16 cellular contexts compared by ENCODE assay signal in genomic region chr15:73599934-73600333, GRCh38. TPM values are rescaled to one million over a fixed set of nuclear protein-coding genes. Genes with fewer than 3 reads are reported as not detected.
DNase-seq lines count a peak whose midpoint lies in the region; ATAC-seq and TF ChIP-seq lines count a peak whose summit lies in the region.
"Had no signal": no experiment of that assay in that cellular context is flagged by ENCODE, and none has a peak within 500 bp of the region (broad histone marks: within the 10 kb centered on the region; RNA-seq: fewer than 3 reads in every experiment).

No MANE protein-coding gene starts in this region.

- H4K8ac ChIP-seq in IMR-90 (ENCODE audit: low read depth in 2 of 2, low read length in 2 of 2) = no peak overlapping the region

- CTCF ChIA-PET in IMR-90 (lab: Yijun Ruan, JAX) = no interaction called here

- H3K79me1 ChIP-seq in IMR-90 (ENCODE audit: low read depth in 1 of 2, low read length in 2 of 2) = peaks cover 32 to 94% of the 10 kb centered on the region in 2 experiments

- in situ Hi-C loops in Caki2 (cut with HindIII; ENCODE audit: low pct_unique_long_range_greater_than_20kb, low sequenced_read_pairs) (no loop called here), IMR-90 (cut with MboI; ENCODE audit: low sequenced_read_pairs) (no loop called here)

- BruUV-seq in IMR-90 (replicated peaks; lab: Mats Ljungman, UMichigan) = no TSS peak

- TF ChIP-seq CTCF in IMR-90 (conservative IDR thresholded peaks at IDR 0.05; ENCODE audit: low read depth, low read length) (no peak), chondrocyte (IDR thresholded peaks at IDR 0.05) (no peak), mucosa of descending colon (IDR thresholded peaks at IDR 0.05) (no peak), right atrium auricular region (IDR thresholded peaks at IDR 0.05) (no peak)

- no peak overlapping the region for H3K4ac ChIP-seq in IMR-90 (ENCODE audit: low read depth, low read length)

- H2AK5ac ChIP-seq in IMR-90 (ENCODE audit: low read depth, low read length) = no peak overlapping the region

- intact Hi-C loops in IMR-90 (cut with micrococcal nuclease) (loop anchor here (2.0 kb wide), 1 partner anchor 33 kb away; the partner anchor contains the start of gene NPTN), mucosa of descending colon (cut with DNase I, micrococcal nuclease) (no loop called here)

- H3K36me3 ChIP-seq in IMR-90 (ENCODE audit: control insufficient read depth, insufficient read depth, low read length) = no peaks in the 10 kb centered on the region; the same call in none of the 2 replicates
- no peaks in the 10 kb centered on the region for H3K36me3 ChIP-seq in mucosa of descending colon (ENCODE audit: low read depth)
- no peaks in the 10 kb centered on the region for H3K36me3 ChIP-seq in right atrium auricular region
- H3K36me3 ChIP-seq: colonic mucosa, Peyer's patch had no signal

- no peak overlapping the region for H3K4me3 Mint-ChIP-seq in chondrocyte (ENCODE audit: unreplicated experiment)
- no peak overlapping the region for H3K4me3 Mint-ChIP-seq in stimulated activated naive CD8-positive, alpha-beta T cell treated with anti-CD3 and anti-CD28 coated beads, Interleukin-15, amount 100 ng/mL, for 72 hours
- H3K4me3 Mint-ChIP-seq: activated CD8-positive, alpha-beta T cell treated with anti-CD3 and anti-CD28 coated beads, Interleukin-2, amount 10 ng/mL, durations not matched to agents 7 days and 5 days; activated naive CD4-positive, alpha-beta T cell treated with anti-CD3 and anti-CD28 coated beads, Interleukin-2, amount 10 ng/mL, durations not matched to agents 7 days and 5 days had no signal

- H3K36me3 Mint-ChIP-seq in chondrocyte (ENCODE audit: low read depth) = peaks cover 2% of the 10 kb centered on the region

- H4K20me1 ChIP-seq in IMR-90 (ENCODE audit: insufficient read depth, low read length) = peaks cover 94% of the 10 kb centered on the region

- H3K9me3 Mint-ChIP-seq in chondrocyte (ENCODE audit: low read depth) = no peaks in the 10 kb centered on the region
- H3K9me3 Mint-ChIP-seq in stimulated activated naive CD8-positive, alpha-beta T cell treated with anti-CD3 and anti-CD28 coated beads, Interleukin-15, amount 100 ng/mL, for 72 hours = no peaks in the 10 kb centered on the region
- H3K9me3 Mint-ChIP-seq: activated naive CD4-positive, alpha-beta T cell treated with anti-CD3 and anti-CD28 coated beads, Interleukin-2, amount 10 ng/mL, durations not matched to agents 7 days and 5 days had no signal

- H2BK5ac ChIP-seq in IMR-90 (ENCODE audit: low read depth, low read length, poor library complexity, severe bottlenecking) = no peak overlapping the region

- H2BK120ac ChIP-seq in IMR-90 (ENCODE audit: low read depth, low read length) = no peak overlapping the region

- H3K23ac ChIP-seq in IMR-90 (ENCODE audit: low read depth, low read length) = no peak overlapping the region

- H3K9ac ChIP-seq in IMR-90 (ENCODE audit: low read depth, low read length) = no peak overlapping the region
- H3K9ac ChIP-seq: BLaER1 had no signal

- H3K27me3 ChIP-seq in IMR-90 (ENCODE audit: control insufficient read depth, insufficient read depth, low read length) = no peaks in the 10 kb centered on the region
- H3K27me3 ChIP-seq in right atrium auricular region = no peaks in the 10 kb centered on the region
- H3K27me3 ChIP-seq: BLaER1, colonic mucosa, neutrophil, Peyer's patch had no signal

- no peak overlapping the region for H4K91ac ChIP-seq in IMR-90 (ENCODE audit: insufficient read depth, low read depth, low read length)

- H3K9me1 ChIP-seq in IMR-90 (ENCODE audit: insufficient read depth, low read length) = peaks cover 37% of the 10 kb centered on the region

- H3K27ac ChIP-seq in IMR-90 (ENCODE audit: insufficient read depth, low read length) = no peak overlapping the region
- peak overlapping the region in 1 of 2 donors; percentile 79 for H3K27ac ChIP-seq in right atrium auricular region
- H3K27ac ChIP-seq: BLaER1, colonic mucosa, neutrophil had no signal

- no peak overlapping the region for H4K5ac ChIP-seq in IMR-90 (ENCODE audit: low read depth, low read length)

- no peak for ATAC-seq in IMR-90 (ENCODE audit: low read depth)
- peak; percentile 64 for ATAC-seq in mucosa of descending colon
- ATAC-seq in stimulated activated naive CD8-positive, alpha-beta T cell treated with anti-CD3 and anti-CD28 coated beads, Interleukin-15, amount 100 ng/mL, for 72 hours = no peak
- ATAC-seq: activated CD8-positive, alpha-beta T cell treated with anti-CD3 and anti-CD28 coated beads, Interleukin-2, amount 10 ng/mL, durations not matched to agents 7 days and 5 days had no signal

- H3K4me3 ChIP-seq in IMR-90 (ENCODE audit: insufficient read depth, low read depth, low read length) (no peak overlapping the region), mucosa of descending colon (no peak overlapping the region), right atrium auricular region (no peak overlapping the region)
- H3K4me3 ChIP-seq: BLaER1, colonic mucosa, Peyer's patch had no signal

- H3K9me3 ChIP-seq in IMR-90 (ENCODE audit: control insufficient read depth, insufficient read depth, low read length) (no peaks in the 10 kb centered on the region), mucosa of descending colon (no peaks in the 10 kb centered on the region), right atrium auricular region (no peaks in the 10 kb centered on the region)
- H3K9me3 ChIP-seq: BLaER1, colonic mucosa, neutrophil, Peyer's patch had no signal

- no peak for TF ChIP-seq RAD21 in IMR-90 (IDR thresholded peaks at IDR 0.05; ENCODE audit: low read length)

- H3K27me3 Mint-ChIP-seq in chondrocyte (ENCODE audit: low read depth) = no peaks in the 10 kb centered on the region
- no peaks in the 10 kb centered on the region for H3K27me3 Mint-ChIP-seq in stimulated activated naive CD8-positive, alpha-beta T cell treated with anti-CD3 and anti-CD28 coated beads, Interleukin-15, amount 100 ng/mL, for 72 hours
- H3K27me3 Mint-ChIP-seq: activated naive CD4-positive, alpha-beta T cell treated with anti-CD3 and anti-CD28 coated beads, Interleukin-2, amount 10 ng/mL, durations not matched to agents 7 days and 5 days had no signal

- peak; percentile 37 for DNase-seq in Caki2 (ENCODE audit: low read depth)
- peak; percentile 45 for DNase-seq in IMR-90
- DNase-seq in chondrocyte (ENCODE audit: low spot score) = no peak
- no peak for DNase-seq in mucosa of descending colon
- DNase-seq in occipital lobe (lab: John Stamatoyannopoulos, UW) = no peak
- DNase-seq in stimulated activated naive CD8-positive, alpha-beta T cell treated with anti-CD3 and anti-CD28 coated beads, Interleukin-15, amount 100 ng/mL, for 72 hours = no peak
- no peak for DNase-seq in NAMALWA (ENCODE audit: low spot score)
- DNase-seq in right atrium auricular region (ENCODE audit: low spot score) = no peak
- DNase-seq: activated CD8-positive, alpha-beta T cell treated with anti-CD3 and anti-CD28 coated beads, Interleukin-2, amount 10 ng/mL, durations not matched to agents 7 days and 5 days; activated naive CD4-positive, alpha-beta T cell treated with anti-CD3 and anti-CD28 coated beads, Interleukin-2, amount 10 ng/mL, durations not matched to agents 7 days and 5 days; colonic mucosa; NCI-H2171; T1000 had no signal

- no peak overlapping the region for H3K56ac ChIP-seq in IMR-90 (ENCODE audit: extremely low read depth, insufficient read depth, low read length)

- H3K14ac ChIP-seq in IMR-90 (replicated peaks; ENCODE audit: low read depth, low read length) = no peak overlapping the region

- H3K4me1 ChIP-seq in IMR-90 (ENCODE audit: control insufficient read depth, insufficient read depth, low read length) = peaks cover 31% of the 10 kb centered on the region
- H3K4me1 ChIP-seq in mucosa of descending colon (ENCODE audit: low read depth) = peaks cover 34% of the 10 kb centered on the region
- H3K4me1 ChIP-seq in right atrium auricular region = peaks cover 0 to 91% of the 10 kb centered on the region in 2 donors

- H2AK9ac ChIP-seq in IMR-90 (replicated peaks; ENCODE audit: low read depth, low read length, poor library complexity) = no peak overlapping the region

- H2BK15ac ChIP-seq in IMR-90 (ENCODE audit: low read depth, low read length) = no peak overlapping the region

- peak overlapping the region; percentile 82 for H3K27ac Mint-ChIP-seq in chondrocyte (ENCODE audit: unreplicated experiment)
- H3K27ac Mint-ChIP-seq in stimulated activated naive CD8-positive, alpha-beta T cell treated with anti-CD3 and anti-CD28 coated beads, Interleukin-15, amount 100 ng/mL, for 72 hours = no peak overlapping the region
- H3K27ac Mint-ChIP-seq: activated CD8-positive, alpha-beta T cell treated with anti-CD3 and anti-CD28 coated beads, Interleukin-2, amount 10 ng/mL, durations not matched to agents 7 days and 5 days; activated naive CD4-positive, alpha-beta T cell treated with anti-CD3 and anti-CD28 coated beads, Interleukin-2, amount 10 ng/mL, durations not matched to agents 7 days and 5 days had no signal

- H2BK20ac ChIP-seq in IMR-90 (ENCODE audit: low read depth, low read length) = no peak overlapping the region

- POLR2A ChIA-PET in IMR-90 (lab: Charles Lee; ENCODE audit: unreplicated experiment) = no interaction called here

- H3K4me2 ChIP-seq in IMR-90 (ENCODE audit: low read depth, low read length) = no peak overlapping the region
- H3K4me2 ChIP-seq: BLaER1 had no signal

- H2AFZ ChIP-seq in IMR-90 (replicated peaks; ENCODE audit: low read length, poor library complexity) = no peak overlapping the region

- dilution Hi-C loops in IMR-90 (cut with HindIII; ENCODE audit: low sequenced_read_pairs, unreplicated experiment) = no loop called here

- no peak overlapping the region for H3K18ac ChIP-seq in IMR-90 (ENCODE audit: low read depth, low read length)

- H3K4me1 Mint-ChIP-seq in chondrocyte (ENCODE audit: low read depth) = peaks cover 62% of the 10 kb centered on the region
- H3K4me1 Mint-ChIP-seq in stimulated activated naive CD8-positive, alpha-beta T cell treated with anti-CD3 and anti-CD28 coated beads, Interleukin-15, amount 100 ng/mL, for 72 hours = peaks cover 23% of the 10 kb centered on the region

- WGBS in IMR-90 (ENCODE audit: extremely low coverage in 2 of 2, insufficient read length in 1 of 2), 2 experiments = no CpG with 5 or more reads among the region's 1 CpG

- no peak for TF ChIP-seq POLR2A in IMR-90 (IDR thresholded peaks at IDR 0.05; ENCODE audit: low read depth, low read length)

TF ChIP-seq in IMR-90, 13 proteins besides CTCF, POLR2A, EP300 and RAD21 (continues in another document):
- no peak for TF ChIP-seq CEBPB (IDR thresholded peaks at IDR 0.05; ENCODE audit: low read depth, low read length)
- 0 out of 2 replicates have a peak, but pooled peaks have one; percentile 2 for TF ChIP-seq MAFK (IDR thresholded peaks at IDR 0.05; ENCODE audit: low read depth, low read length)
- 0 out of 2 replicates have a peak, but pooled peaks have one; percentile 16 for TF ChIP-seq BHLHE40 (IDR thresholded peaks at IDR 0.05; ENCODE audit: low read depth, low read length)

RNA-seq across cellular contexts. Expression of gene NPTN, which starts 33.3 kb away (rescaled TPM):
- total RNA-seq in Caki2 (2014; rRNA removed; shearing (Covaris generic); ENCODE audit: low replicate concordance) = 103 and 130 TPM in 2 replicates
- 150 and 171 TPM in 2 replicates for total RNA-seq in IMR-90 (2012; rRNA removed)
- 268 and 329 TPM in 2 replicates for polyA plus RNA-seq in IMR-90 (2012; rRNA removed)
- 181 and 182 TPM in 2 replicates for polyA plus RNA-seq in IMR-90 (2012; cell fraction: cytosol; rRNA removed)
- polyA plus RNA-seq in IMR-90 (2012; cell fraction: nucleus; rRNA removed; ENCODE audit: low replicate concordance) = 77.6 and 177 TPM in 2 replicates
- total RNA-seq in chondrocyte = 232 to 256 TPM (median 252 TPM) in 3 replicates
- total RNA-seq in mucosa of descending colon = 100 to 1,000 TPM; 157 to 200 (median 168) TPM
- 86.1 TPM for total RNA-seq in occipital lobe
- total RNA-seq in right atrium auricular region = 100 to 1,000 TPM; 186 to 225 TPM

Comparison
In these comparisons a context has a peak if more than half of its experiments do, and no peak if none do; other contexts are left out.
1. DNase-seq: peak in Caki2 (single experiment) and IMR-90 (single experiment); none in chondrocyte (single experiment), mucosa of descending colon (0 of 3), occipital lobe (single experiment), stimulated activated naive CD8-positive, alpha-beta T cell treated with anti-CD3 and anti-CD28 coated beads, Interleukin-15, amount 100 ng/mL, for 72 hours (0 of 2), NAMALWA (single experiment) and right atrium auricular region (single experiment).